In the genomic region with DNA sequence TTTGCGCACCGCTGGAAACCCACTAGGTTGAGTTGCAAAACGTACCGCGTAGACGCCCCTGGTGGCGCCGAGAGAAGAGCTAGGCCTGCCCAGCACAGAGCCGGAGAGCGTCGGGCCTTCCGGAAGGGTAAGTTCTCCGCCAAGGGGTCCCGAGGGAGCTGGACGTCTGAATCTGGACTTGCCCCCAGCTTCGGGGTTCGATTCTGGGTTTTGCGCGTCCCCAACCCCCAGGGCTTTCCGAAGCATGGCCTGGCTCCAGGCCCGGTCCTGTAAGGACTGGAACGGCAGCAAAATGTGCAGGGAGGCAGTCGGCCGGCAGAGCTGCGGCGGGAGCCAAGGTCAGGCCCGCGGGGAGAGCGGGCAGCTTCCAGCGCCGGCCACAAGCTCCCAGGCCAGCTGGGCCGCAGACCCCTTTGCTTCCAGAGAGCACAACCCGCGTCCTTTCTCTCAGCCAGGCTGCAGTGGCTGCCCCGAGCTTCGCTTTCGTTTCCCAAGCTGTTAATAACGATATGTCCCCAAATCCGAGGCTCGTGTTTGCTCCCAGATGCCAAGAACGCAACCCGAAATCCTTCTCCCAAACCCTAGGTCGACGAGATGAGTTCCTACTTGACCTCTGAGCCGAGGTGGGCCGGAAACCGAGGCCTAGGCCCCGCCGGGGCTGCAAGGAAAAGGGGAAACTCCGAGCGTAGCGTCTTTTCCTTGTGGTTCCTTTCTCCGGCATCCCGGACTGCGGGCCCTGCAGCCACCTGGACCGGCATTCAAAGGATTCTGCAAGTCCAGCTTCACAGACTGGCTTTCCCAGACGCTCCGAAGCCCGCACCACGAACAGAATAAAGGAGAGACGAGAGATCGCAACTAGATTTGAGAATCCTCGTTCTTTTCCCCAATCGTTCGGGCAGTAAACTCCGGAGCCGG, we compare ENCODE assay signal across 9 cellular contexts. TPM values are rescaled to one million over a fixed set of nuclear protein-coding genes. Genes with fewer than 3 reads are reported as not detected.
DNase-seq lines count a peak whose midpoint lies in the region; ATAC-seq and TF ChIP-seq lines count a peak whose summit lies in the region.
"Had no signal": no experiment of that assay in that cellular context is flagged by ENCODE, and none has a peak within 500 bp of the region (broad histone marks: within the 10 kb centered on the region; RNA-seq: fewer than 3 reads in every experiment).

No MANE protein-coding gene starts in this region.

- no peaks in the 10 kb centered on the region for H3K79me1 ChIP-seq in neuronal stem cell (ENCODE audit: low read depth, low read length)

- CTCF ChIA-PET in AG04450 (lab: Charles Lee) (interaction anchor here (1.3 kb wide), 1 partner anchor 68 kb away, joined by 3 read pairs; no protein-coding TSS in a partner anchor), SK-N-SH (lab: Yijun Ruan, JAX) (interaction anchor here (0.8 to 1.5 kb wide), 3 partner anchors 13 to 222 kb away, joined by 3 to 5 read pairs (median 3); no protein-coding TSS in a partner anchor)

- H2AFZ ChIP-seq in SK-N-SH (ENCODE audit: low read depth) (peak overlapping the region; percentile 63; the same call in 1 of the 2 replicates), neuronal stem cell (ENCODE audit: low read length) (peak overlapping the region; percentile 73)

- TF ChIP-seq EP300 in SK-N-SH (IDR thresholded peaks at IDR 0.05; ENCODE audit: borderline replicate concordance in 1 of 2, low read depth in 1 of 2, low read length in 1 of 2), result no peak

- no peak overlapping the region for H2BK120ac ChIP-seq in neuronal stem cell (ENCODE audit: low read depth, low read length)

- no peak overlapping the region for H3K4ac ChIP-seq in neuronal stem cell (ENCODE audit: low read length)

- H3K27ac ChIP-seq in AG04450 (ENCODE audit: low read depth, low read length) (peak overlapping the region; percentile 94), SK-N-SH (ENCODE audit: low read depth in 2 of 2, low read length in 1 of 2) (no peak overlapping the region), neuronal stem cell (replicated peaks; ENCODE audit: low read length) (no peak overlapping the region)

- POLR2A ChIA-PET in AG04450 (lab: Yijun Ruan, JAX) (interaction anchor here (0.6 to 2.3 kb wide), 5 partner anchors 8 to 1083 kb away, joined by 3 to 13 read pairs (median 3); no protein-coding TSS in a partner anchor), SK-N-SH (lab: Yijun Ruan, JAX) (interaction anchor here (0.7 kb wide), 1 partner anchor 30 kb away, joined by 3 read pairs; no protein-coding TSS in a partner anchor)

- no peak overlapping the region for H2BK5ac ChIP-seq in neuronal stem cell (ENCODE audit: low read length)

- WGBS in SK-N-SH (ENCODE audit: low lambda C conversion rate), result 14% methylated on average over 49 of the region's 67 CpGs
- whole genome bisulfite sequencing in neuronal stem cell (ENCODE audit: extremely low coverage in 2 of 2, insufficient read length in 2 of 2, insufficient replicate concordance in 1 of 2), 2 donors, result no CpG with 5 or more reads among the region's 67 CpGs

- no peak for TF ChIP-seq CTCF in AG04450 (IDR thresholded peaks at IDR 0.05; ENCODE audit: low read depth, low read length)
- TF ChIP-seq CTCF in SK-N-SH (IDR thresholded peaks at IDR 0.05), result no peak; the same call in 1 of the 2 replicates

- H3K4me3 ChIP-seq in AG04450 (ENCODE audit: low read depth, low read length), result peak overlapping the region; percentile 83
- H3K4me3 ChIP-seq in SK-N-SH (ENCODE audit: low read depth in 2 of 2, low read length in 1 of 2), result peak overlapping the region; percentile 27 to 44; a peak in 3 of 4 replicates
- no peak overlapping the region for H3K4me3 ChIP-seq in neuronal stem cell (ENCODE audit: low read length in 2 of 2)

- H3K14ac ChIP-seq in neuronal stem cell (ENCODE audit: low read length), result no peak overlapping the region

- H4K20me1 ChIP-seq in SK-N-SH (ENCODE audit: insufficient read depth), result no peaks in the 10 kb centered on the region

- DNase-seq in AG04450 (ENCODE audit: low read depth, low spot score) (no peak), SK-N-SH (no peak), fibroblast of peridontal ligament (ENCODE audit: extremely low read depth) (peak; percentile 3), neuronal stem cell (ENCODE audit: low spot score) (peak; percentile 47), HT-29 (ENCODE audit: low spot score) (no peak), cerebellar nuclear complex (lab: John Stamatoyannopoulos, UW) (no peak), Kasumi-1 (lab: John Stamatoyannopoulos, UW) (no peak)
- DNase-seq: NCI-H82 had no signal

- no peaks in the 10 kb centered on the region for H3F3A ChIP-seq in SK-N-SH (replicated peaks; ENCODE audit: insufficient read depth)

- no peaks in the 10 kb centered on the region for H3K9me2 ChIP-seq in SK-N-SH

- H3K4me2 ChIP-seq in SK-N-SH (peak overlapping the region; percentile 68), neuronal stem cell (ENCODE audit: insufficient read depth, low read length, poor library complexity, severe bottlenecking) (no peak overlapping the region)

- H2BK12ac ChIP-seq in neuronal stem cell (ENCODE audit: low read length), result no peak overlapping the region

- H3K18ac ChIP-seq in neuronal stem cell (ENCODE audit: low read length), result no peak overlapping the region

- H4K91ac ChIP-seq in neuronal stem cell (ENCODE audit: low read depth, low read length, poor library complexity), result no peak overlapping the region

- H2AK5ac ChIP-seq in neuronal stem cell (ENCODE audit: low read depth, low read length), result no peak overlapping the region

- H3K4me1 ChIP-seq in SK-N-SH (ENCODE audit: control insufficient read depth in 1 of 2, insufficient read depth in 2 of 2, low read depth in 1 of 2, low read length in 1 of 2) (no peaks in the 10 kb centered on the region; a peak in 1 of 4 replicates), neuronal stem cell (ENCODE audit: control insufficient read depth in 2 of 2, insufficient read depth in 1 of 2, low read depth in 1 of 2, low read length in 2 of 2) (no peaks in the 10 kb centered on the region)

- H3K9me3 ChIP-seq in AG04450 (ENCODE audit: control insufficient read depth, insufficient read depth, low read length) (no peaks in the 10 kb centered on the region; the same call in 1 of the 2 replicates), SK-N-SH (no peaks in the 10 kb centered on the region), neuronal stem cell (replicated peaks in 1 of 2; ENCODE audit: control insufficient read depth in 2 of 2, insufficient read depth in 1 of 2, low read depth in 1 of 2, low read length in 2 of 2) (peaks cover 0 to 1% of the 10 kb centered on the region in 2 donors)

- H3K27me3 ChIP-seq in AG04450 (ENCODE audit: control insufficient read depth, insufficient read depth, low read length) (no peaks in the 10 kb centered on the region), SK-N-SH (ENCODE audit: insufficient read depth) (peaks cover 98% of the 10 kb centered on the region), neuronal stem cell (ENCODE audit: control insufficient read depth in 3 of 3, insufficient read depth in 3 of 3, low read depth in 1 of 3, low read length in 3 of 3) (peaks cover 73 to 100% (median 99%) of the 10 kb centered on the region in 3 experiments)

- no peak overlapping the region for H3K23ac ChIP-seq in neuronal stem cell (ENCODE audit: low read depth, low read length, poor library complexity)

- H3K36me3 ChIP-seq in SK-N-SH (replicated peaks in 1 of 2; ENCODE audit: control insufficient read depth in 1 of 2, insufficient read depth in 2 of 2, low read length in 1 of 2) (no peaks in the 10 kb centered on the region), neuronal stem cell (replicated peaks in 1 of 2; ENCODE audit: control insufficient read depth in 2 of 2, insufficient read depth in 2 of 2, low read length in 2 of 2) (no peaks in the 10 kb centered on the region)

- H4K8ac ChIP-seq in neuronal stem cell (ENCODE audit: low read depth, low read length), result no peak overlapping the region

- no peaks in the 10 kb centered on the region for H3K79me2 ChIP-seq in SK-N-SH (ENCODE audit: insufficient read depth)

- H3K9ac ChIP-seq in SK-N-SH (no peak overlapping the region), neuronal stem cell (ENCODE audit: low read depth, low read length, poor library complexity) (no peak overlapping the region)

- H2BK15ac ChIP-seq in neuronal stem cell (ENCODE audit: low read length), result no peak overlapping the region

- TF ChIP-seq RAD21 in SK-N-SH (IDR thresholded peaks at IDR 0.05; ENCODE audit: low read length), result no peak

- ATAC-seq in HG03039 (IDR thresholded peaks at IDR 0.05; ENCODE audit: unreplicated experiment), result no peak

TF ChIP-seq in SK-N-SH, 30 proteins besides CTCF, POLR2A, EP300 and RAD21:
- TF ChIP-seq GATA2 (CRISPR knock-in tag; IDR thresholded peaks at IDR 0.05) (no peak), EZH2phosphoT487 (IDR thresholded peaks at IDR 0.05; ENCODE audit: borderline replicate concordance, low read depth) (peak; percentile 9; the same call in 1 of the 2 replicates), TAF1 (IDR thresholded peaks at IDR 0.05; ENCODE audit: borderline replicate concordance, low read depth, low read length) (no peak), SMC3 (IDR thresholded peaks at IDR 0.05; ENCODE audit: low read depth, low read length) (no peak), RFX5 (IDR thresholded peaks at IDR 0.05; ENCODE audit: low read length) (no peak)
- TF ChIP-seq, protein P1, sequence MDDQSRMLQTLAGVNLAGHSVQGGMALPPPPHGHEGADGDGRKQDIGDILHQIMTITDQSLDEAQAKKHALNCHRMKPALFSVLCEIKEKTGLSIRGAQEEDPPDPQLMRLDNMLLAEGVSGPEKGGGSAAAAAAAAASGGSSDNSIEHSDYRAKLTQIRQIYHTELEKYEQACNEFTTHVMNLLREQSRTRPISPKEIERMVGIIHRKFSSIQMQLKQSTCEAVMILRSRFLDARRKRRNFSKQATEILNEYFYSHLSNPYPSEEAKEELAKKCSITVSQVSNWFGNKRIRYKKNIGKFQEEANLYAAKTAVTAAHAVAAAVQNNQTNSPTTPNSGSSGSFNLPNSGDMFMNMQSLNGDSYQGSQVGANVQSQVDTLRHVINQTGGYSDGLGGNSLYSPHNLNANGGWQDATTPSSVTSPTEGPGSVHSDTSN (IDR thresholded peaks at IDR 0.05), result no peak

RNA-seq across cellular contexts. Expression of a gene that starts 3.2 kb away (rescaled TPM):
- polyA plus RNA-seq in AG04450 (2011; rRNA removed), result 14.2 and 16.8 TPM in 2 replicates
- polyA minus RNA-seq in AG04450 (2011; rRNA and poly(A)+ RNA removed), result 26.3 and 27.1 TPM in 2 replicates
- not detected in 2 replicates for polyA plus RNA-seq in SK-N-SH (2012; rRNA removed)
- not detected in 2 replicates for polyA plus RNA-seq in SK-N-SH (2012; cell fraction: cytosol; rRNA removed)
- not detected in 2 replicates for polyA plus RNA-seq in SK-N-SH (2012; cell fraction: nucleus; rRNA removed)
- not detected for polyA plus RNA-seq in neuronal stem cell (2013, experiment 1 of 2)
- not detected for polyA plus RNA-seq in neuronal stem cell (2013, experiment 2 of 2)
- total RNA-seq in HT-29 (2014; rRNA removed; shearing (Covaris generic)), result not detected in 2 replicates

Comparison
In these comparisons a context has a peak if more than half of its experiments do, and no peak if none do; other contexts are left out.
1. DNase-seq: peak in fibroblast of peridontal ligament (single experiment) and neuronal stem cell (single experiment); none in AG04450 (single experiment), SK-N-SH (single experiment), HT-29 (single experiment), cerebellar nuclear complex (0 of 2) and Kasumi-1 (0 of 2).
2. H3K4me3 ChIP-seq: peak in AG04450 (single experiment) and SK-N-SH (2 of 2); none in neuronal stem cell (0 of 2).
3. RNA of a gene that starts 3.2 kb away (polyA plus RNA-seq): 14.2 to 16.8 TPM in AG04450; not detected in SK-N-SH; every median in the first group is over 10 times any median in the second.